In the genomic region with DNA sequence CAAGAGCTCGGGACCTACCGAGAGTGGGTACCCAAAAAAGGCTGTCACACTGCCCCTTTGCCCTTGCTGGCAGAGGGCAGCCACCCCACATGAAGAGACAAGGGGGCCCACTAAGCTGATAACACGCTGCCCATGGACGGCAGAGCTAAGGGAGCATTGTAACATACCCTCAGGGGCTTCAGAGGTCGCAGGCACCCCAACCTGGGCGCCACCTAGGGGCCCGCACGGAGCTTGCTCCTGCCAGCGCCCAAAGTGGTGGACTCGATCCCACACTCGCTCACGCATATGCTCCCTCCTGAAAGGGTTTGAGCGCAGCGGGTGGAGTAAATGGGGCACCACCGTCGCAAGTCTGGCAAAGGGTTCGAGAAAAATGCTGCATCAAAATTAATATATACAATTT, we compare ENCODE assay signal across 17 cellular contexts.
DNase-seq lines count a peak whose midpoint lies in the region; ATAC-seq and TF ChIP-seq lines count a peak whose summit lies in the region.
"Had no signal": no experiment of that assay in that cellular context is flagged by ENCODE, and none has a peak within 500 bp of the region (broad histone marks: within the 10 kb centered on the region; RNA-seq: fewer than 3 reads in every experiment).

No MANE protein-coding gene starts in this region.

- in situ Hi-C loops in brain microvascular endothelial cell (cut with HindIII; ENCODE audit: low pct_ligation_motif_present, low sequenced_read_pairs) = no loop called here

- no peaks in the 10 kb centered on the region for H3K27me3 Mint-ChIP-seq in stimulated activated memory B cell treated with anti-CD40 and anti-IgM and Interleukin-4, amounts not matched to agents 10 μg/mL and 1 μg/mL and 100 μg/mL, for 72 hours

- H3K9me3 Mint-ChIP-seq in stimulated activated memory B cell treated with anti-CD40 and anti-IgM and Interleukin-4, amounts not matched to agents 10 μg/mL and 1 μg/mL and 100 μg/mL, for 72 hours = no peaks in the 10 kb centered on the region

- no peaks in the 10 kb centered on the region for H3K36me3 ChIP-seq in brain microvascular endothelial cell (replicated peaks)
- H3K36me3 ChIP-seq: gastrocnemius medialis, MG63, suprapubic skin had no signal

- DNase-seq in activated effector memory CD4-positive, alpha-beta T cell treated with anti-CD3 and anti-CD28 coated beads, Interleukin-2, amount 50 U/mL, for 16 hours = peak; percentile 57
- DNase-seq in activated effector memory CD4-positive, alpha-beta T cell treated with Interleukin-2 at 50 U/mL for 16 hours = no peak
- DNase-seq in HT-29 (ENCODE audit: low spot score) (peak; percentile 7), brain microvascular endothelial cell (no peak), HPDE6-E6E7 (ENCODE audit: extremely low spot score) (no peak)
- DNase-seq in activated naive CD4-positive, alpha-beta T cell treated with Interleukin-2 at 50 U/mL for 16 hours = no peak
- DNase-seq: activated CD4-positive, CD25-positive, alpha-beta regulatory T cell treated with anti-CD3 and anti-CD28 coated beads, Interleukin-2, amount 50 U/mL, for 72 hours; activated T-cell treated with anti-CD3 and anti-CD28 coated beads, Interleukin-2, amount 50 U/mL, for 1 hour; COR-L47; gastrocnemius medialis; MG63; NCI-H2171 treated with DMSO at 0.1 percent for 48 hours had no signal

- H3K27ac Mint-ChIP-seq in stimulated activated memory B cell treated with anti-CD40 and anti-IgM and Interleukin-4, amounts not matched to agents 10 μg/mL and 1 μg/mL and 100 μg/mL, for 72 hours = no peak overlapping the region
- H3K27ac Mint-ChIP-seq: mesothelial cell of epicardium had no signal

- H3K27me3 ChIP-seq in brain microvascular endothelial cell (replicated peaks) = no peaks in the 10 kb centered on the region
- H3K27me3 ChIP-seq: gastrocnemius medialis, MG63, suprapubic skin had no signal

- H3K4me3 Mint-ChIP-seq in stimulated activated memory B cell treated with anti-CD40 and anti-IgM and Interleukin-4, amounts not matched to agents 10 μg/mL and 1 μg/mL and 100 μg/mL, for 72 hours = no peak overlapping the region
- H3K4me3 Mint-ChIP-seq: mesothelial cell of epicardium had no signal

- H3K4me3 ChIP-seq in brain microvascular endothelial cell (ENCODE audit: low read depth, low read length) = no peak overlapping the region
- H3K4me3 ChIP-seq: A549, gastrocnemius medialis, MG63, suprapubic skin had no signal

- H3K27ac ChIP-seq in brain microvascular endothelial cell = no peak overlapping the region
- H3K27ac ChIP-seq: A549, gastrocnemius medialis, suprapubic skin had no signal

- peak; percentile 45 for ATAC-seq in stimulated activated memory B cell treated with anti-CD40 and anti-IgM and Interleukin-4, amounts not matched to agents 10 μg/mL and 1 μg/mL and 100 μg/mL, for 72 hours
- ATAC-seq in HG03565 (IDR thresholded peaks at IDR 0.05; ENCODE audit: unreplicated experiment) = no peak
- ATAC-seq: A549, gastrocnemius medialis had no signal

- no peaks in the 10 kb centered on the region for H3K36me3 Mint-ChIP-seq in stimulated activated memory B cell treated with anti-CD40 and anti-IgM and Interleukin-4, amounts not matched to agents 10 μg/mL and 1 μg/mL and 100 μg/mL, for 72 hours
- H3K36me3 Mint-ChIP-seq: mesothelial cell of epicardium had no signal

- H3K4me1 Mint-ChIP-seq in stimulated activated memory B cell treated with anti-CD40 and anti-IgM and Interleukin-4, amounts not matched to agents 10 μg/mL and 1 μg/mL and 100 μg/mL, for 72 hours = no peaks in the 10 kb centered on the region
- H3K4me1 Mint-ChIP-seq: mesothelial cell of epicardium had no signal

- peak; percentile 21 for TF ChIP-seq CTCF in brain microvascular endothelial cell (IDR thresholded peaks at IDR 0.05; ENCODE audit: low read depth, low read length, missing control alignments)

Comparison
In these comparisons a context has a peak if more than half of its experiments do, and no peak if none do; other contexts are left out.
1. DNase-seq: peak in activated effector memory CD4-positive, alpha-beta T cell treated with anti-CD3 and anti-CD28 coated beads, Interleukin-2, amount 50 U/mL, for 16 hours (single experiment) and HT-29 (single experiment); none in activated effector memory CD4-positive, alpha-beta T cell treated with Interleukin-2 at 50 U/mL for 16 hours (single experiment), brain microvascular endothelial cell (single experiment), HPDE6-E6E7 (single experiment) and activated naive CD4-positive, alpha-beta T cell treated with Interleukin-2 at 50 U/mL for 16 hours (single experiment).